ENCODE assay signal across 22 cellular contexts in the genomic region with DNA sequence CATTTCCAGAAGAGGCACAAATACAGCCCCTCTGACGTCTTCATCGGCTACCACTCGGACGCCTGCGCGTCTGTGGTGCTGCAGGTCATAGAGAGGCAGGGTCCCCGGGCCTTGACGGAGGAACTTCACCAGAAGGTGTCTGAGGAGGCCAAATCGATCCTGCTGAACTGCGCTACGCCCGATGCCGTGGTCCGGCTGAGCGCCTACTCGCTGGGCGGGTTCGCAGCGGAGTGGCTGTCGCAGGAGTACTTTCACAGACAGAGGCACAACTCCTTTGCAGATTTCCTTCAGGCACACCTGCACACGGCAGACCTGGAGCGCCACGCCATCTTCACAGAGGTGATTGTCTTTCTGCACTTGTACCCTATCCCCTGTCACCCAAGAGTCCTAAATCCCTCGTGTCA.
"Had no signal": no experiment of that assay in that cellular context is flagged by ENCODE, and none has a peak within 500 bp of the region (broad histone marks: within the 10 kb centered on the region; RNA-seq: fewer than 3 reads in every experiment).

No MANE protein-coding gene starts in this region.

- ATAC-seq: activated CD8-positive, alpha-beta T cell treated with anti-CD3 and anti-CD28 coated beads, Interleukin-2, amount 10 ng/mL, durations not matched to agents 7 days and 5 days; activated T-cell treated with anti-CD3 and anti-CD28 coated beads, Interleukin-2, amount 50 U/mL, for 72 hours; WTC11 had no signal

- DNase-seq: activated CD4-positive, alpha-beta T cell treated with anti-CD3 and anti-CD28 coated beads for 48 hours; activated CD4-positive, alpha-beta T cell treated with anti-CD3 and anti-CD28 coated beads, Interleukin-2, amount 50 U/mL, for 4 hours; activated CD4-positive, CD25-positive, alpha-beta regulatory T cell treated with anti-CD3 and anti-CD28 coated beads, Interleukin-2, amount 50 U/mL, for 72 hours; activated CD8-positive, alpha-beta memory T cell treated with anti-CD3 and anti-CD28 coated beads, Interleukin-2, amount 50 U/mL, for 48 hours; activated CD8-positive, alpha-beta T cell treated with anti-CD3 and anti-CD28 coated beads, Interleukin-2, amount 10 ng/mL, durations not matched to agents 7 days and 5 days; activated naive CD4-positive, alpha-beta T cell; activated T-cell treated with anti-CD3 and anti-CD28 coated beads, Interleukin-2, amount 50 U/mL, for 72 hours; amygdala; KG1; NCI-H1092; NCI-H1417; NCI-H1930; NCI-H2171; NCI-H226; NCI-H526; NCI-H82; NK-92 treated with Interleukin-12 subunit alpha and Interleukin-12 subunit beta, amount 100 ng/mL, for 24 hours; SHP77; T-helper 9 cell had no signal

- FAIRE-seq: astrocyte, RCC 7860 had no signal
